In genomic region chr4:159174645-159175147, GRCh38 we compare ENCODE assay signal across 1 cellular context.
TF ChIP-seq lines count a peak whose summit lies in the region.

No MANE protein-coding gene starts in this region.

TF ChIP-seq in SK-N-SH treated with all-trans-retinoic acid at 6 μM for 48 hours, 23 proteins besides CTCF, POLR2A, EP300 and RAD21 (continued from another document):
- TF ChIP-seq, protein P1, sequence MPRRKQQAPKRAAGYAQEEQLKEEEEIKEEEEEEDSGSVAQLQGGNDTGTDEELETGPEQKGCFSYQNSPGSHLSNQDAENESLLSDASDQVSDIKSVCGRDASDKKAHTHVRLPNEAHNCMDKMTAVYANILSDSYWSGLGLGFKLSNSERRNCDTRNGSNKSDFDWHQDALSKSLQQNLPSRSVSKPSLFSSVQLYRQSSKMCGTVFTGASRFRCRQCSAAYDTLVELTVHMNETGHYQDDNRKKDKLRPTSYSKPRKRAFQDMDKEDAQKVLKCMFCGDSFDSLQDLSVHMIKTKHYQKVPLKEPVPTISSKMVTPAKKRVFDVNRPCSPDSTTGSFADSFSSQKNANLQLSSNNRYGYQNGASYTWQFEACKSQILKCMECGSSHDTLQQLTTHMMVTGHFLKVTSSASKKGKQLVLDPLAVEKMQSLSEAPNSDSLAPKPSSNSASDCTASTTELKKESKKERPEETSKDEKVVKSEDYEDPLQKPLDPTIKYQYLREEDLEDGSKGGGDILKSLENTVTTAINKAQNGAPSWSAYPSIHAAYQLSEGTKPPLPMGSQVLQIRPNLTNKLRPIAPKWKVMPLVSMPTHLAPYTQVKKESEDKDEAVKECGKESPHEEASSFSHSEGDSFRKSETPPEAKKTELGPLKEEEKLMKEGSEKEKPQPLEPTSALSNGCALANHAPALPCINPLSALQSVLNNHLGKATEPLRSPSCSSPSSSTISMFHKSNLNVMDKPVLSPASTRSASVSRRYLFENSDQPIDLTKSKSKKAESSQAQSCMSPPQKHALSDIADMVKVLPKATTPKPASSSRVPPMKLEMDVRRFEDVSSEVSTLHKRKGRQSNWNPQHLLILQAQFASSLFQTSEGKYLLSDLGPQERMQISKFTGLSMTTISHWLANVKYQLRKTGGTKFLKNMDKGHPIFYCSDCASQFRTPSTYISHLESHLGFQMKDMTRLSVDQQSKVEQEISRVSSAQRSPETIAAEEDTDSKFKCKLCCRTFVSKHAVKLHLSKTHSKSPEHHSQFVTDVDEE (CRISPR knock-in tag; IDR thresholded peaks at IDR 0.05), result no peak
- TF ChIP-seq RARB (CRISPR knock-in tag; IDR thresholded peaks at IDR 0.05) (no peak), TOX (CRISPR knock-in tag; IDR thresholded peaks at IDR 0.05; ENCODE audit: borderline replicate concordance) (no peak)
TF ChIP-seq in SK-N-SH treated with all-trans-retinoic acid at 6 μM for 48 hours: peak in this region for 0.
